In the genomic region with DNA sequence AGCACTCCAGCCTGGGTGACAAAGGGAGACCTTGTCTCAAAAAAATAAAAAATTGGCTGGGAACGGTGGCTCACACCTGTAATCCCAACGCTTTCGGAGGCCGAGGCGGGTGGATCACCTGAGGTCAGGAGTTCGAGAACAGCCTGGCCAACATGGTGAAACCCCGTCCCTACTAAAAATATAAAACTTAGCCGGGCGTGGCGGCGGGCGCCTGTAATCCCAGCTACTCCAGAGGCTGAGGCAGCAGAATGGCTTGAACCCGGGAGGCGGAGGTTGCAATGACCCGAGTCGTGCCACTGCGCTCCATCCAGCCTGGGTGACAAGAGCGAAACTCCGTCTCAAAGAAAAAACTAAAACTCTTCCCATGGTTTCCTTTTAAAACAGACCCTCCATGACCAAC, we compare ENCODE assay signal across 9 cellular contexts. TPM values are rescaled to one million over a fixed set of nuclear protein-coding genes. Genes with fewer than 3 reads are reported as not detected.
A peak's percentile ranks its signal among the peaks of the same experiment; 100 is the strongest.
DNase-seq lines count a peak whose midpoint lies in the region; ATAC-seq and TF ChIP-seq lines count a peak whose summit lies in the region.
"Not testable (repeated sequence)": the region's sequence is repeated elsewhere in the genome, so short reads cannot be mapped to it uniquely, and the experiment has no call there.
"Had no signal": no experiment of that assay in that cellular context is flagged by ENCODE, and none has a peak within 500 bp of the region (broad histone marks: within the 10 kb centered on the region; RNA-seq: fewer than 3 reads in every experiment).

No MANE protein-coding gene starts in this region.

- H3F3A ChIP-seq in DOHH2 (ENCODE audit: control insufficient read depth, insufficient read depth), result not testable (repeated sequence)

- peak overlapping the region; percentile 72 for H3K4me3 ChIP-seq in DOHH2 (ENCODE audit: low read length)
- H3K4me3 ChIP-seq in Panc1 (ENCODE audit: low read depth in 2 of 2, low read length in 2 of 2), result peak overlapping the region; percentile 51 to 74
- H3K4me3 ChIP-seq in coronary artery, result peak overlapping the region; percentile 93
- peak overlapping the region; percentile 44 to 96 (median 86) for H3K4me3 ChIP-seq in heart left ventricle
- peak overlapping the region; percentile 67 to 75 for H3K4me3 ChIP-seq in mucosa of rectum (ENCODE audit: low read length in 2 of 2)
- peak overlapping the region; percentile 66 for H3K4me3 ChIP-seq in retinal pigment epithelial cell (ENCODE audit: low read length)
- H3K4me3 ChIP-seq in transverse colon, result peak overlapping the region in 3 of 4 donors; percentile 64 to 85 (median 65)

- CTCF ChIA-PET in Panc1 (lab: Charles Lee), result not testable (repeated sequence)

- H3K9me3 ChIP-seq in DOHH2 (ENCODE audit: control insufficient read depth, insufficient read depth, low read length); Panc1 (ENCODE audit: control insufficient read depth, insufficient read depth, low read depth, low read length); heart left ventricle; mucosa of rectum (ENCODE audit: control insufficient read depth in 2 of 2, low read length in 2 of 2); transverse colon: not testable (repeated sequence)

- H3K27me3 Mint-ChIP-seq in activated T-helper 2 cell treated with anti-CD3 and anti-CD28 coated beads, Interferon-gamma antibody, Interleukin-2, Interleukin-4, amounts not matched to agents 10 μg/mL and 5 μg/mL and 100 μg/mL, durations not matched to agents 14 hours and 24 hours and 36 hours (ENCODE audit: low read depth), result peaks cover 31% of the 10 kb centered on the region

- in situ Hi-C loops in Panc1 (cut with HindIII; ENCODE audit: low pct_unique_long_range_greater_than_20kb, low sequenced_read_pairs); transverse colon (cut with MboI; ENCODE audit: low pct_ligation_motif_present in 1 of 4, low pct_unique_long_range_greater_than_20kb in 1 of 4, low sequenced_read_pairs in 3 of 4): not testable (repeated sequence)

- H4K20me1 ChIP-seq in DOHH2 (ENCODE audit: control insufficient read depth, insufficient read depth, low read depth, low read length), result not testable (repeated sequence)

- 89 to 94% (median 90%) methylated on average over 19 of the region's 19 CpGs for WGBS in heart left ventricle, 4 donors
- 89 to 93% methylated on average over 6 to 19 of the region's 19 CpGs for WGBS in transverse colon (ENCODE audit: low coverage in 1 of 2), 2 donors

- intact Hi-C loops in Panc1 (cut with micrococcal nuclease; ENCODE audit: unreplicated experiment); activated T-helper 2 cell treated with anti-CD3 and anti-CD28 coated beads, Interferon-gamma antibody, Interleukin-2, Interleukin-4, amounts not matched to agents 10 μg/mL and 5 μg/mL and 100 μg/mL, durations not matched to agents 14 hours and 24 hours and 36 hours (cut with micrococcal nuclease); transverse colon (cut with DNase I; ENCODE audit: low total_unique reads): not testable (repeated sequence)
- intact Hi-C loops in heart left ventricle (cut with DNase I), result loop anchor here in 2 of 10 donors (5.0 kb wide), 2 partner anchors 43 to 153 kb away; no protein-coding TSS in a partner anchor

- peaks cover 35% of the 10 kb centered on the region for H3K27me3 ChIP-seq in DOHH2 (ENCODE audit: control insufficient read depth, low read length)
- H3K27me3 ChIP-seq in Panc1 (ENCODE audit: control insufficient read depth, insufficient read depth, low read length); heart left ventricle; mucosa of rectum (ENCODE audit: control insufficient read depth in 2 of 2, insufficient read depth in 2 of 2, low read length in 2 of 2); transverse colon: not testable (repeated sequence)

- not testable (repeated sequence) for H3K9me3 Mint-ChIP-seq in activated T-helper 2 cell treated with anti-CD3 and anti-CD28 coated beads, Interferon-gamma antibody, Interleukin-2, Interleukin-4, amounts not matched to agents 10 μg/mL and 5 μg/mL and 100 μg/mL, durations not matched to agents 14 hours and 24 hours and 36 hours

- H3K4me1 ChIP-seq in DOHH2 (ENCODE audit: control insufficient read depth, low read length), result peaks cover 14% of the 10 kb centered on the region
- H3K4me1 ChIP-seq in Panc1 (ENCODE audit: control insufficient read depth, insufficient read depth, low read length), result not testable (repeated sequence)
- H3K4me1 ChIP-seq in heart left ventricle, result peaks cover 0 to 28% (median 12%) of the 10 kb centered on the region in 12 donors
- H3K4me1 ChIP-seq in mucosa of rectum (ENCODE audit: control insufficient read depth in 2 of 2, insufficient read depth in 2 of 2, low read length in 2 of 2), result peaks cover 3 to 11% of the 10 kb centered on the region in 2 donors
- peaks cover 13 to 28% (median 14%) of the 10 kb centered on the region in 4 donors for H3K4me1 ChIP-seq in transverse colon

- H3K36me3 Mint-ChIP-seq in activated T-helper 2 cell treated with anti-CD3 and anti-CD28 coated beads, Interferon-gamma antibody, Interleukin-2, Interleukin-4, amounts not matched to agents 10 μg/mL and 5 μg/mL and 100 μg/mL, durations not matched to agents 14 hours and 24 hours and 36 hours (ENCODE audit: low read depth), result not testable (repeated sequence)

- not testable (repeated sequence) for H3K79me2 ChIP-seq in DOHH2 (ENCODE audit: control insufficient read depth, low read length)

- H3K4me2 ChIP-seq in DOHH2 (ENCODE audit: low read length), result peak overlapping the region; percentile 79

- not testable (repeated sequence) for TF ChIP-seq EP300 in transverse colon (IDR thresholded peaks at IDR 0.05; ENCODE audit: low read depth)

- H3K9ac ChIP-seq in mucosa of rectum (ENCODE audit: low read depth in 1 of 2, low read length in 2 of 2), result peak overlapping the region; percentile 68 to 81

- not testable (repeated sequence) for H3K27ac Mint-ChIP-seq in activated T-helper 2 cell treated with anti-CD3 and anti-CD28 coated beads, Interferon-gamma antibody, Interleukin-2, Interleukin-4, amounts not matched to agents 10 μg/mL and 5 μg/mL and 100 μg/mL, durations not matched to agents 14 hours and 24 hours and 36 hours

- H3K27ac ChIP-seq in DOHH2 (ENCODE audit: low read depth, low read length); Panc1 (ENCODE audit: low read length): not testable (repeated sequence)
- H3K27ac ChIP-seq in coronary artery, result peak overlapping the region in 1 of 2 donors; percentile 88
- peak overlapping the region in 9 of 12 donors; percentile 50 to 92 (median 84) for H3K27ac ChIP-seq in heart left ventricle
- peak overlapping the region in 1 of 2 donors; percentile 58 for H3K27ac ChIP-seq in mucosa of rectum (ENCODE audit: low read depth in 2 of 2, low read length in 2 of 2)
- H3K27ac ChIP-seq in transverse colon, result peak overlapping the region; percentile 78 to 86 (median 82)

- not testable (repeated sequence) for H3K9me2 ChIP-seq in DOHH2 (replicated peaks; ENCODE audit: control insufficient read depth, low read length)

- not testable (repeated sequence) for H3K36me3 ChIP-seq in DOHH2 (ENCODE audit: control insufficient read depth, low read length); Panc1 (ENCODE audit: control insufficient read depth, insufficient read depth, low read length); heart left ventricle; mucosa of rectum (ENCODE audit: control insufficient read depth in 2 of 2, insufficient read depth in 2 of 2, low read length in 2 of 2); transverse colon

- not testable (repeated sequence) for DNase-seq in Panc1 (ENCODE audit: low read depth, low spot score); activated T-helper 2 cell treated with anti-CD3 and anti-CD28 coated beads, Interferon-gamma antibody, Interleukin-2, Interleukin-4, amounts not matched to agents 10 μg/mL and 5 μg/mL and 100 μg/mL, durations not matched to agents 14 hours and 24 hours and 36 hours (ENCODE audit: low spot score); coronary artery (ENCODE audit: low spot score); retinal pigment epithelial cell (ENCODE audit: low read depth); transverse colon
- peak in 1 of 5 donors; percentile 19 for DNase-seq in heart left ventricle

- not testable (repeated sequence) for TF ChIP-seq CTCF in DOHH2 (IDR thresholded peaks at IDR 0.05; ENCODE audit: low read depth, low read length, poor library complexity, severe bottlenecking); Panc1 (IDR thresholded peaks at IDR 0.05); coronary artery (IDR thresholded peaks at IDR 0.05); heart left ventricle (IDR thresholded peaks at IDR 0.05); retinal pigment epithelial cell (conservative IDR thresholded peaks at IDR 0.05; ENCODE audit: low read depth, low read length); transverse colon (IDR thresholded peaks at IDR 0.05)

- not testable (repeated sequence) for TF ChIP-seq POLR2A in heart left ventricle (IDR thresholded peaks at IDR 0.05); transverse colon (IDR thresholded peaks at IDR 0.05)

- not testable (repeated sequence) for BruUV-seq in Panc1 (replicated peaks; lab: Mats Ljungman, UMichigan)

- POLR2A ChIA-PET in Panc1 (lab: Charles Lee), result not testable (repeated sequence)

- H3K4me3 Mint-ChIP-seq in activated T-helper 2 cell treated with anti-CD3 and anti-CD28 coated beads, Interferon-gamma antibody, Interleukin-2, Interleukin-4, amounts not matched to agents 10 μg/mL and 5 μg/mL and 100 μg/mL, durations not matched to agents 14 hours and 24 hours and 36 hours (ENCODE audit: low read depth), result peak overlapping the region; percentile 67

- peaks cover 10% of the 10 kb centered on the region for H3K4me1 Mint-ChIP-seq in activated T-helper 2 cell treated with anti-CD3 and anti-CD28 coated beads, Interferon-gamma antibody, Interleukin-2, Interleukin-4, amounts not matched to agents 10 μg/mL and 5 μg/mL and 100 μg/mL, durations not matched to agents 14 hours and 24 hours and 36 hours (ENCODE audit: low read depth)

- ATAC-seq in Panc1, heart left ventricle: not testable (repeated sequence)

RNA-seq across cellular contexts. Expression of a gene that starts 0.9 kb away (rescaled TPM):
- 7.8 TPM for total RNA-seq in Panc1 (2021; ENCODE audit: unreplicated experiment)
- polyA plus RNA-seq in Panc1 (2012; ENCODE audit: insufficient read length), result 10.4 TPM
- 1.4 and 1.5 TPM in 2 replicates for total RNA-seq in activated T-helper 2 cell treated with anti-CD3 and anti-CD28 coated beads, Interferon-gamma antibody, Interleukin-2, Interleukin-4, amounts not matched to agents 10 μg/mL and 5 μg/mL and 100 μg/mL, durations not matched to agents 14 hours and 24 hours and 36 hours
- 10 to 100 TPM in 1 of 9 donors, 1 to 10 TPM in 8; 3.5 to 11.6 (median 5.4) TPM for total RNA-seq in heart left ventricle
- polyA plus RNA-seq in heart left ventricle, result 1 to 10 TPM; 2.7 to 5.1 TPM
- total RNA-seq in transverse colon, result 10 to 100 TPM in 2 of 4 donors, 1 to 10 TPM in 2; 7.1 to 36.3 (median 20.5) TPM

RNA-seq across cellular contexts. Expression of a gene that starts 15.5 kb away (rescaled TPM):
- total RNA-seq in Panc1 (2021; ENCODE audit: unreplicated experiment), result 0.77 TPM
- polyA plus RNA-seq in Panc1 (2012; ENCODE audit: insufficient read length), result 1.0 TPM
- total RNA-seq in activated T-helper 2 cell treated with anti-CD3 and anti-CD28 coated beads, Interferon-gamma antibody, Interleukin-2, Interleukin-4, amounts not matched to agents 10 μg/mL and 5 μg/mL and 100 μg/mL, durations not matched to agents 14 hours and 24 hours and 36 hours, result 1.7 and 2.8 TPM in 2 replicates
- under 1 TPM in 8 of 9 donors, not detected in 1; 0.32 to 1.00 (median 0.59) TPM for total RNA-seq in heart left ventricle
- under 1 TPM; 0.15 to 0.26 TPM for polyA plus RNA-seq in heart left ventricle
- 1,000 to 10,000 TPM in 1 of 4 donors, 100 to 1,000 TPM in 3; 667 to 1,081 (median 790) TPM for total RNA-seq in transverse colon
- total RNA-seq: G401 had no signal

RNA-seq across cellular contexts. Expression of a gene that starts 22.1 kb away (rescaled TPM):
- total RNA-seq in Panc1 (2021; ENCODE audit: unreplicated experiment) (0.95 TPM), heart left ventricle (10 to 100 TPM in 5 of 9 donors, 1 to 10 TPM in 4; 7.0 to 17.0 (median 10.2) TPM), transverse colon (10 to 100 TPM in 1 of 4 donors, 1 to 10 TPM in 2, not detected in 1; 3.5 to 20.9 (median 5.7) TPM)
- 6.0 TPM for polyA plus RNA-seq in Panc1 (2012; ENCODE audit: insufficient read length)
- not detected in 2 replicates for total RNA-seq in activated T-helper 2 cell treated with anti-CD3 and anti-CD28 coated beads, Interferon-gamma antibody, Interleukin-2, Interleukin-4, amounts not matched to agents 10 μg/mL and 5 μg/mL and 100 μg/mL, durations not matched to agents 14 hours and 24 hours and 36 hours
- 10 to 100 TPM; 13.4 to 20.1 TPM for polyA plus RNA-seq in heart left ventricle

Comparison
In these comparisons a context has a peak if more than half of its experiments do, and no peak if none do; other contexts are left out.
1. RNA of a gene that starts 15.5 kb away (total RNA-seq): 667 to 1,081 TPM in transverse colon; 1.7 to 2.8 TPM in activated T-helper 2 cell treated with anti-CD3 and anti-CD28 coated beads, Interferon-gamma antibody, Interleukin-2, Interleukin-4, amounts not matched to agents 10 μg/mL and 5 μg/mL and 100 μg/mL, durations not matched to agents 14 hours and 24 hours and 36 hours, 0.77 TPM in Panc1 (single experiment) and 0.32 to 1.00 TPM in heart left ventricle; every median in the first group is over 100 times any median in the second.
2. Peak in every context shown above with its lines, with median percentiles within 50 percentile points of each other: H3K4me3 ChIP-seq.